14 cellular contexts compared by ENCODE assay signal in genomic region chr1:232414100-232414499, GRCh38.
DNase-seq lines count a peak whose midpoint lies in the region; ATAC-seq and TF ChIP-seq lines count a peak whose summit lies in the region.
"Had no signal": no experiment of that assay in that cellular context is flagged by ENCODE, and none has a peak within 500 bp of the region (broad histone marks: within the 10 kb centered on the region; RNA-seq: fewer than 3 reads in every experiment).

No MANE protein-coding gene starts in this region.

- TF ChIP-seq CTCF in right atrium auricular region (IDR thresholded peaks at IDR 0.05) (no peak), Loucy (conservative IDR thresholded peaks at IDR 0.05; ENCODE audit: low read length) (no peak)

- H2AFZ ChIP-seq in Loucy (ENCODE audit: low read length) (no peak overlapping the region), trophoblast cell (ENCODE audit: insufficient read depth, low read length, poor library complexity) (no peak overlapping the region)
- H2AFZ ChIP-seq: GM23248 had no signal

- no peak overlapping the region for H2AK5ac ChIP-seq in trophoblast cell (ENCODE audit: low read length)

- no peak overlapping the region for H3K23ac ChIP-seq in trophoblast cell (ENCODE audit: low read length)

- no peak overlapping the region for H3K4ac ChIP-seq in trophoblast cell (ENCODE audit: low read depth, low read length)

- intact Hi-C loops in Right ventricle myocardium superior (cut with DNase I), result no loop called here
- intact Hi-C loops in left ventricle myocardium superior (cut with micrococcal nuclease), result no loop called here

- H2BK5ac ChIP-seq in trophoblast cell (ENCODE audit: low read depth, low read length, poor library complexity), result peak overlapping the region; percentile 1

- no peaks in the 10 kb centered on the region for H3F3A ChIP-seq in Loucy (ENCODE audit: low read depth)

- H2BK120ac ChIP-seq in trophoblast cell (ENCODE audit: insufficient read depth, low read length, poor library complexity), result no peak overlapping the region

- H3K18ac ChIP-seq in trophoblast cell (ENCODE audit: low read length), result no peak overlapping the region

- no peak overlapping the region for H4K91ac ChIP-seq in trophoblast cell (ENCODE audit: low read depth, low read length)

- no CpG with 5 or more reads among the region's 7 CpGs for WGBS in trophoblast cell (ENCODE audit: extremely low coverage, insufficient coverage, insufficient read length)

- H3K27me3 ChIP-seq in right atrium auricular region (no peaks in the 10 kb centered on the region), Loucy (ENCODE audit: insufficient read depth, low read length, poor library complexity, severe bottlenecking) (no peaks in the 10 kb centered on the region), trophoblast cell (ENCODE audit: insufficient read depth, low read length) (no peaks in the 10 kb centered on the region)
- H3K27me3 ChIP-seq: BE2C had no signal

- H4K20me1 ChIP-seq in Loucy (ENCODE audit: insufficient read depth, low read length, poor library complexity, severe bottlenecking), result no peaks in the 10 kb centered on the region

- peaks cover 0 to 13% of the 10 kb centered on the region in 2 donors for H3K9me3 ChIP-seq in right atrium auricular region
- H3K9me3 ChIP-seq in Loucy (ENCODE audit: insufficient read depth, low read depth, low read length), result no peaks in the 10 kb centered on the region
- no peaks in the 10 kb centered on the region for H3K9me3 ChIP-seq in trophoblast cell (ENCODE audit: insufficient read depth, low read depth, low read length)
- H3K9me3 ChIP-seq: BE2C had no signal

- H3K9me2 ChIP-seq in Loucy (replicated peaks; ENCODE audit: low read depth, low read length), result no peaks in the 10 kb centered on the region

- no peak overlapping the region for H4K12ac ChIP-seq in trophoblast cell (ENCODE audit: low read depth, low read length)

- no peak overlapping the region for H3K9ac ChIP-seq in Loucy (ENCODE audit: low read depth, low read length, poor library complexity, severe bottlenecking)
- H3K9ac ChIP-seq in trophoblast cell (ENCODE audit: low read length), result no peak overlapping the region
- H3K9ac ChIP-seq: GM23248 had no signal

- peaks cover 5% of the 10 kb centered on the region for H3K79me1 ChIP-seq in trophoblast cell (ENCODE audit: low read length)

- H3K4me2 ChIP-seq in Loucy (ENCODE audit: low read depth, low read length, poor library complexity, severe bottlenecking), result peak overlapping the region; percentile 17
- peak overlapping the region; percentile 12 for H3K4me2 ChIP-seq in trophoblast cell (ENCODE audit: low read length)

- peak; percentile 60 for ATAC-seq in Right ventricle myocardium superior (ENCODE audit: poor library complexity)
- peak; percentile 65 for ATAC-seq in left ventricle myocardium superior

- no peak overlapping the region for H4K8ac ChIP-seq in trophoblast cell (ENCODE audit: low read depth, low read length)

- DNase-seq in Right ventricle myocardium superior, result no peak
- no peak for DNase-seq in right atrium auricular region (ENCODE audit: low spot score)
- no peak for DNase-seq in left ventricle myocardium superior
- no peak for DNase-seq in trophoblast cell
- no peak for DNase-seq in stimulated activated CD4-positive, alpha-beta T cell treated with anti-CD3 and anti-CD28 coated beads, Interleukin-12 subunit alpha, Interleukin-12 subunit beta, amount 100 ng/mL, for 4 hours
- DNase-seq in NCI-H774 (lab: John Stamatoyannopoulos, UW), result no peak
- DNase-seq: BE2C; C1 segment of cervical spinal cord; CD4-positive, CD25-positive, alpha-beta regulatory T cell; CD8-positive, alpha-beta memory T cell; COR-L47; GM23248; HCEC 1CT had no signal

- H3K27ac ChIP-seq in right atrium auricular region (no peak overlapping the region), trophoblast cell (ENCODE audit: low read depth, low read length) (peak overlapping the region; percentile 56)
- H3K27ac ChIP-seq: GM23248 had no signal

- peak overlapping the region; percentile 8 for H3K14ac ChIP-seq in trophoblast cell (ENCODE audit: low read length)

- H3K79me2 ChIP-seq in Loucy (ENCODE audit: insufficient read depth, low read length), result no peaks in the 10 kb centered on the region
- H3K79me2 ChIP-seq in trophoblast cell (ENCODE audit: control insufficient read depth, insufficient read depth, low read length, poor library complexity), result no peaks in the 10 kb centered on the region

- peak overlapping the region; percentile 6 for H2BK12ac ChIP-seq in trophoblast cell (ENCODE audit: low read length)

- H3K4me3 ChIP-seq in right atrium auricular region (no peak overlapping the region), Loucy (ENCODE audit: low read length, poor library complexity, severe bottlenecking) (no peak overlapping the region), trophoblast cell (ENCODE audit: low read depth, low read length) (no peak overlapping the region)
- H3K4me3 ChIP-seq: GM23248 had no signal

- H3K36me3 ChIP-seq in right atrium auricular region (peaks cover 40% of the 10 kb centered on the region), Loucy (ENCODE audit: insufficient read depth, low read length) (peaks cover 10% of the 10 kb centered on the region; the same call in 1 of the 2 replicates), trophoblast cell (ENCODE audit: control insufficient read depth in 1 of 2, insufficient read depth in 2 of 2, low read length in 2 of 2) (peaks cover 19 to 31% of the 10 kb centered on the region in 2 experiments)

- H3K4me1 ChIP-seq in right atrium auricular region, result no peaks in the 10 kb centered on the region
- peaks cover 18% of the 10 kb centered on the region for H3K4me1 ChIP-seq in Loucy (ENCODE audit: insufficient read depth, low read length, poor library complexity, severe bottlenecking)
- peaks cover 13% of the 10 kb centered on the region in 2 experiments for H3K4me1 ChIP-seq in trophoblast cell (ENCODE audit: control insufficient read depth in 1 of 2, insufficient read depth in 2 of 2, low read length in 2 of 2)
- H3K4me1 ChIP-seq: BE2C had no signal
